Comparison of ENCODE assay signal across 8 cellular contexts in the genomic region with DNA sequence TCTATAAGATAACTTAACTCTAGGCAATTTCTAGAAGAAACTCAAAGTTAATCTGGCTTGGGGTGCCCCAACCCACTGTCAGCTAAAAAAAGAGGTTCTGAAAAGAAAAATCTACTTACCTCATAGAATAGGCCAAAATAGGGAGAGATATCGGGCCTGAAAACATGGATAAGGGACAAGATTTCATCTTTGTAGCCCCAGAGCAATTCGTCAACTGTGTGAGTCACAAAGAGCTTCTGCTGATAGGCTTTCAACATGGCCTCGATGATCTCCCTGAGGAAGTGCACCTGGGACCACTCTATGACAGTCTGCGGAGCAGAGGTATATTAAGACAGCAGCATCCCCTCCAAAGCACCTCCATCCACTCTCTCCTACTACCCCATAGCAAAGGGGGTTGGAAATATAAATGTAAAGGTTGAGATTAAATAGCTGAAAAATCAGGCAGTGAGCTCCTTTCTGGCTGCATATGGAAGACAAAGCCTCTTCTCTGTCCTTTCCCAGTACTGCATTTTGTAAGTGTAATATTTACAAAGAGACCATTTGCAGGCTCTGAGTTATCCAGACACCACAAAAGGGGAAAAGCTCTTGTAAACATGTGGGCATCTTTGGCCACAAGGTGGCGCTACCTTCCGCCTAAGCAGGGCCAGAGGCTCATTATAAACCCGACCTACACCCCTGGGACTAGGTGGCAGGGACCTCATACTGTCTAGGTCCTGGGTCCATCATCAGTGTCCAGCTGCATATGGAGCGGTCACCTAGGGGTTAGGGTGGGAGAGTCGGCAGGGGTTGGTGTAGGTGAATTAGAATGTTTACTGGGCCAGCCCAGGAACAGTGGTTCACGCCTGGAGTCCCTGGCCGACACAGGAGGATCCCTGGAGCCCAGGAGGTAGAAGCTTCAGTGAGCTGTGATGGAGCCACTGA. TPM values are rescaled to one million over a fixed set of nuclear protein-coding genes. Genes with fewer than 3 reads are reported as not detected.
DNase-seq lines count a peak whose midpoint lies in the region; ATAC-seq and TF ChIP-seq lines count a peak whose summit lies in the region.

No MANE protein-coding gene starts in this region.

- intact Hi-C loops in left lung (cut with DNase I), result no loop called here

- H3K36me3 ChIP-seq in left lung, result peaks cover 0 to 57% of the 10 kb centered on the region in 2 donors

- TF ChIP-seq CTCF in choroid plexus epithelial cell (conservative IDR thresholded peaks at IDR 0.05; ENCODE audit: low read depth, low read length), result peak; percentile 98
- TF ChIP-seq CTCF in left lung (IDR thresholded peaks at IDR 0.05), result peak; percentile 83 to 84

- H3K9me3 ChIP-seq in left lung, result no peaks in the 10 kb centered on the region

- H3K4me3 ChIP-seq in choroid plexus epithelial cell (ENCODE audit: low read depth, low read length) (no peak overlapping the region), left lung (no peak overlapping the region)

- peaks cover 0 to 3% of the 10 kb centered on the region in 2 donors for H3K4me1 ChIP-seq in left lung

- DNase-seq in AML-193 (lab: John Stamatoyannopoulos, UW), result peak; percentile 74 to 75
- peak; percentile 59 for DNase-seq in NCI-H510A (lab: John Stamatoyannopoulos, UW)
- peak; percentile 72 to 79 for DNase-seq in activated CD4-positive, alpha-beta T cell treated with anti-CD3 and anti-CD28 coated beads for 24 hours (ENCODE audit: low read depth in 2 of 2)
- DNase-seq in choroid plexus epithelial cell (ENCODE audit: low read depth), result peak; percentile 90
- peak; percentile 81 to 88 for DNase-seq in left lung
- DNase-seq in stimulated activated CD4-positive, alpha-beta T cell treated with anti-CD3 and anti-CD28 coated beads, Interleukin-4, amount 100 ng/mL, for 48 hours (ENCODE audit: low read depth in 2 of 2), result peak; percentile 79 to 84

- H3K27me3 ChIP-seq in left lung, result no peaks in the 10 kb centered on the region

- ATAC-seq in GM19023 (IDR thresholded peaks at IDR 0.05; ENCODE audit: unreplicated experiment), result peak; percentile 76
- ATAC-seq in HG03378 (IDR thresholded peaks at IDR 0.05; ENCODE audit: unreplicated experiment), result peak; percentile 71
- ATAC-seq in left lung, result peak; percentile 96

- no peak overlapping the region for H3K27ac ChIP-seq in left lung

RNA-seq across cellular contexts. Expression of a gene that starts 31.5 kb away (rescaled TPM):
- total RNA-seq in left lung, result 10 to 100 TPM; 26.8 to 36.2 TPM

RNA-seq across cellular contexts. Expression of a gene that starts 34.0 kb away (rescaled TPM):
- 100 to 1,000 TPM; 219 to 223 TPM for total RNA-seq in left lung
